14 cellular contexts compared by ENCODE assay signal in the genomic region with DNA sequence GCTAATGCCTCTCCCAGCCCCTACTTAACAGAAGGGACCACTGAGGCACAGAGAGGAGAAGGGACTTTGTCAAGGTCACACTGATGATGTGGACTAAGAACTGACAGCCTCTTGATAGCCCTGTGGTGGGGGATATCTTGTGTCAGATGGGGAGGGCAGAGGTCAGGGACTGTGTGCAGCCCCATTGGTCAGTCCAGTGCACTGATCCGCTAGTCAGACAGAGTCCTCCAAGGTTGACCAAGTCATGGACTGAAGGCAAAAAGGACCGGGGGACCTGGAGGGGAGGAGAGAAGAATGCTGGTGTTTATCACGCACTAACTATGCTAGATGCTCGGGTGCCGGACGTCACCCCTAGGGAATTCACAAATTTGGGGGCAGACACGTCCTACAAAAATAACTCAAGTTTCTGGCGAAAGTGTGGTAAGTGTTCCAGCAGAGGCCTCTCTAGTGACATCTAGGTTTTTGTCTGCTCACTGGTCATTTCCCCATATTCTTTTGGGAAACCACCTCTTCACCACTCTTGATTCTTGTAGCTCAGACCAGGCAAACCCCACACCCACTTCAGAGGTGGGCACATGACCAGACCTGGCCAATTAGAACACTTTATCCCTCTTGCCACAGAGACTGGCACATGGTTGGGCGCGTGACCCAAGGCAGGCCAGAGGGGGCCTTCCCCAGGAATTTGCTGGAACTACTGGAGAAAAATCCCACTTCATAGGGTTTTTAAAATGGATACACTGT. TPM values are rescaled to one million over a fixed set of nuclear protein-coding genes. Genes with fewer than 3 reads are reported as not detected.
DNase-seq lines count a peak whose midpoint lies in the region; ATAC-seq, FAIRE-seq and TF ChIP-seq lines count a peak whose summit lies in the region.
"Had no signal": no experiment of that assay in that cellular context is flagged by ENCODE, and none has a peak within 500 bp of the region (broad histone marks: within the 10 kb centered on the region; RNA-seq: fewer than 3 reads in every experiment).

No MANE protein-coding gene starts in this region.

- no peaks in the 10 kb centered on the region for H3K9me1 ChIP-seq in K562 (ENCODE audit: control insufficient read depth, insufficient read depth, low read length)

- H4K20me1 ChIP-seq in K562 (replicated peaks; ENCODE audit: control insufficient read depth, insufficient read depth, low read length), result no peaks in the 10 kb centered on the region

- DNase-seq in GM10248 (ENCODE audit: extremely low spot score) (peak; percentile 73), K562 (ENCODE audit: extremely low read depth in 1 of 4, low spot score in 3 of 4) (no peak), superior temporal gyrus (ENCODE audit: extremely low spot score) (no peak), medulla oblongata (ENCODE audit: extremely low spot score) (no peak), NCI-H226 (no peak), T1000 (lab: John Stamatoyannopoulos, UW) (no peak)
- DNase-seq: activated CD4-positive, alpha-beta T cell treated with anti-CD3 and anti-CD28 coated beads for 48 hours; CD4-positive, alpha-beta memory T cell; IMR-90; spleen; substantia nigra had no signal

- H3K4me1 ChIP-seq in K562 (replicated peaks in 1 of 2; ENCODE audit: control insufficient read depth in 2 of 2, insufficient read depth in 2 of 2, low read length in 2 of 2), result peaks cover 0 to 5% of the 10 kb centered on the region in 2 experiments; a peak in 2 of 5 replicates
- H3K4me1 ChIP-seq: spleen had no signal

- H3K27ac ChIP-seq in K562 (ENCODE audit: extremely low read depth, low read depth, low read length), result no peak overlapping the region
- H3K27ac ChIP-seq: spleen had no signal

- FAIRE-seq in K562 (lab: Jason Lieb, UNC), result no peak

- TF ChIP-seq CTCF in GM10248 (IDR thresholded peaks at IDR 0.05; ENCODE audit: control extremely low read depth, extremely low read depth, low read depth, missing control alignments), result peak; percentile 30
- TF ChIP-seq CTCF in K562 (IDR thresholded peaks at IDR 0.05 in 2 of 3, conservative IDR thresholded peaks at IDR 0.05 in 1 of 3; ENCODE audit: insufficient read depth in 2 of 3, low read depth in 1 of 3, low read length in 3 of 3), result no peak; a peak in 1 of 6 replicates

- H3K4me3 ChIP-seq in K562, result no peak overlapping the region
- H3K4me3 ChIP-seq: spleen had no signal

- in situ Hi-C loops in K562 (cut with MboI), result no loop called here

- no peak overlapping the region for H3K4me2 ChIP-seq in K562 (ENCODE audit: insufficient read depth, low read length)

- H3K79me2 ChIP-seq in K562 (ENCODE audit: control insufficient read depth, insufficient read depth, low read length), result no peaks in the 10 kb centered on the region

- CTCF ChIA-PET in GM10248 (lab: Yijun Ruan, JAX), result interaction anchor here (0.8 to 4.6 kb wide), 10 partner anchors 9 to 76 kb away, joined by 3 to 24 read pairs (median 3); no protein-coding TSS in a partner anchor
- CTCF ChIA-PET in K562 (lab: Yijun Ruan, JAX; ENCODE audit: low intra/inter-chr PET ratio), result no interaction called here

- peaks cover 0 to 5% of the 10 kb centered on the region in 2 experiments; a peak in 2 of 5 replicates for H3K27me3 ChIP-seq in K562 (ENCODE audit: control insufficient read depth in 2 of 2, insufficient read depth in 2 of 2, low read length in 2 of 2)

- H3K9me3 ChIP-seq in K562 (replicated peaks; ENCODE audit: control insufficient read depth, insufficient read depth, low read depth, low read length), result no peaks in the 10 kb centered on the region; the same call in 1 of the 2 replicates
- H3K9me3 ChIP-seq: spleen had no signal

- H2AFZ ChIP-seq in K562 (ENCODE audit: low read depth, low read length), result peak overlapping the region; percentile 51

- intact Hi-C loops in K562 (cut with micrococcal nuclease), result no loop called here

- POLR2A ChIA-PET in GM10248 (lab: Yijun Ruan, JAX) (no interaction called here), K562 (lab: Yijun Ruan, JAX) (no interaction called here)

- peak; percentile 79 for ATAC-seq in GM19438 (IDR thresholded peaks at IDR 0.05; ENCODE audit: low read depth, unreplicated experiment)
- peak; percentile 58 for ATAC-seq in HG03196 (IDR thresholded peaks at IDR 0.05; ENCODE audit: unreplicated experiment)
- ATAC-seq in K562, result peak; percentile 60

- no peak for TF ChIP-seq RAD21 in K562 (CRISPR knock-in tag; conservative IDR thresholded peaks at IDR 0.05 in 1 of 2, IDR thresholded peaks at IDR 0.05 in 1 of 2)

- H3K9ac ChIP-seq in K562 (ENCODE audit: insufficient read depth in 1 of 2, low read depth in 2 of 2, low read length in 2 of 2), result peak overlapping the region in 1 of 2 experiments; percentile 26; a peak in 1 of 4 replicates

- TF ChIP-seq EP300 in K562 (IDR thresholded peaks at IDR 0.05; ENCODE audit: low read length), result no peak

- BruUV-seq in K562 (replicated peaks; lab: Mats Ljungman, UMichigan), result no TSS peak

- WGBS in K562 (ENCODE audit: insufficient coverage, low coverage, missing lambda C conversion rate), result 41% methylated on average over 9 of the region's 10 CpGs

- no peak for TF ChIP-seq POLR2A in K562 (conservative IDR thresholded peaks at IDR 0.05)

- H3K36me3 ChIP-seq in K562 (ENCODE audit: control insufficient read depth, insufficient read depth, low read length), result no peaks in the 10 kb centered on the region
- H3K36me3 ChIP-seq: spleen had no signal

TF ChIP-seq in K562, 482 proteins besides CTCF, POLR2A, EP300 and RAD21:
- TF ChIP-seq, protein P1, sequence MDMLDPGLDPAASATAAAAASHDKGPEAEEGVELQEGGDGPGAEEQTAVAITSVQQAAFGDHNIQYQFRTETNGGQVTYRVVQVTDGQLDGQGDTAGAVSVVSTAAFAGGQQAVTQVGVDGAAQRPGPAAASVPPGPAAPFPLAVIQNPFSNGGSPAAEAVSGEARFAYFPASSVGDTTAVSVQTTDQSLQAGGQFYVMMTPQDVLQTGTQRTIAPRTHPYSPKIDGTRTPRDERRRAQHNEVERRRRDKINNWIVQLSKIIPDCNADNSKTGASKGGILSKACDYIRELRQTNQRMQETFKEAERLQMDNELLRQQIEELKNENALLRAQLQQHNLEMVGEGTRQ (CRISPR knock-in tag; IDR thresholded peaks at IDR 0.05), result peak; percentile 23; the same call in 1 of the 2 replicates
- TF ChIP-seq BCL6 (CRISPR knock-in tag; IDR thresholded peaks at IDR 0.05), result no peak
- TF ChIP-seq, protein P2, sequence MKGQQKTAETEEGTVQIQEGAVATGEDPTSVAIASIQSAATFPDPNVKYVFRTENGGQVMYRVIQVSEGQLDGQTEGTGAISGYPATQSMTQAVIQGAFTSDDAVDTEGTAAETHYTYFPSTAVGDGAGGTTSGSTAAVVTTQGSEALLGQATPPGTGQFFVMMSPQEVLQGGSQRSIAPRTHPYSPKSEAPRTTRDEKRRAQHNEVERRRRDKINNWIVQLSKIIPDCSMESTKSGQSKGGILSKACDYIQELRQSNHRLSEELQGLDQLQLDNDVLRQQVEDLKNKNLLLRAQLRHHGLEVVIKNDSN (CRISPR knock-in tag; IDR thresholded peaks at IDR 0.05), result peak; percentile 67
TF ChIP-seq in K562: peak in this region for 2.

RNA-seq across cellular contexts. Expression of a gene that starts 21.0 kb away (rescaled TPM):
- 0.79 and 1.6 TPM in 2 replicates for total RNA-seq in K562 (2011; cell fraction: chromatin; rRNA removed; ENCODE audit: low replicate concordance)
- 1.6 and 2.0 TPM in 2 replicates for total RNA-seq in K562 (2011; cell fraction: nucleolus; rRNA removed)
- total RNA-seq in K562 (2011; cell fraction: nucleoplasm; rRNA removed), result 1.6 and 1.8 TPM in 2 replicates
- total RNA-seq in K562 (2014; rRNA removed) (2.3 and 4.4 TPM in 2 replicates), K562 (2014; rRNA removed; fragmentation: Illumina TruSeq; extraction: Trizol) (0.96 and 1.2 TPM in 2 replicates), K562 (2015; rRNA removed; fragmentation: Illumina TruSeq; extraction: Trizol) (1.2 and 2.0 TPM in 2 replicates), K562 (2021) (3.8 and 5.0 TPM in 2 replicates)
- polyA plus RNA-seq in K562 (2011; rRNA removed) (0.93 and 1.7 TPM in 2 replicates), K562 (2014; fragmentation: Illumina TruSeq; extraction: Trizol) (0.62 and 0.98 TPM in 2 replicates), K562 (2014; fragmentation: Nextera tagmentation; extraction: Ambion mirVana) (under 1 TPM; 0.04 to 0.13 TPM), K562 (2014; rRNA removed) (4.2 and 4.5 TPM in 2 replicates)
- 1.8 and 4.0 TPM in 2 replicates for polyA plus RNA-seq in K562 (2011; cell fraction: cytosol; rRNA removed)
- polyA plus RNA-seq in K562 (2011; cell fraction: nucleus; rRNA removed), result 2.4 and 2.7 TPM in 2 replicates
- polyA plus RNA-seq in K562 (2012), result 2.4 and 2.8 TPM in 2 replicates
- 0.28 and 0.33 TPM in 2 replicates for polyA minus RNA-seq in K562 (2011; rRNA and poly(A)+ RNA removed)
- 0.57 and 2.8 TPM in 2 replicates for polyA minus RNA-seq in K562 (2011; cell fraction: cytosol; rRNA and poly(A)+ RNA removed)
- polyA minus RNA-seq in K562 (2011; cell fraction: nucleus; rRNA and poly(A)+ RNA removed), result 1.1 and 1.2 TPM in 2 replicates
- total RNA-seq: CD4-positive, alpha-beta memory T cell; IMR-90; mononuclear cell had no signal
- polyA plus RNA-seq: CD4-positive, alpha-beta memory T cell; IMR-90 had no signal

RNA-seq across cellular contexts. Expression of a gene that starts 45.5 kb away (rescaled TPM):
- total RNA-seq in K562 (2011; cell fraction: chromatin; rRNA removed; ENCODE audit: low replicate concordance), result 123 and 330 TPM in 2 replicates
- total RNA-seq in K562 (2011; cell fraction: nucleolus; rRNA removed), result 74.4 and 84.6 TPM in 2 replicates
- 187 and 322 TPM in 2 replicates for total RNA-seq in K562 (2011; cell fraction: nucleoplasm; rRNA removed)
- total RNA-seq in K562 (2014; rRNA removed), result 81.4 and 88.5 TPM in 2 replicates
- total RNA-seq in K562 (2014; rRNA removed; fragmentation: Illumina TruSeq; extraction: Trizol), result 149 and 152 TPM in 2 replicates
- total RNA-seq in K562 (2015; rRNA removed; fragmentation: Illumina TruSeq; extraction: Trizol), result 141 and 156 TPM in 2 replicates
- total RNA-seq in K562 (2021), result 144 and 150 TPM in 2 replicates
- 103 and 145 TPM in 2 replicates for polyA plus RNA-seq in K562 (2011; rRNA removed)
- polyA plus RNA-seq in K562 (2011; cell fraction: cytosol; rRNA removed), result 87.8 and 148 TPM in 2 replicates
- 75.9 and 131 TPM in 2 replicates for polyA plus RNA-seq in K562 (2011; cell fraction: nucleus; rRNA removed)
- polyA plus RNA-seq in K562 (2012), result 89.9 and 106 TPM in 2 replicates
- polyA plus RNA-seq in K562 (2014; fragmentation: Illumina TruSeq; extraction: Trizol), result 188 and 251 TPM in 2 replicates
- 100 to 1,000 TPM in 1 of 2 experiments, 10 to 100 TPM in 1; 71.0 to 101 TPM for polyA plus RNA-seq in K562 (2014; fragmentation: Nextera tagmentation; extraction: Ambion mirVana)
- polyA plus RNA-seq in K562 (2014; rRNA removed), result 77.0 and 98.4 TPM in 2 replicates
- polyA minus RNA-seq in K562 (2011; rRNA and poly(A)+ RNA removed), result 231 and 302 TPM in 2 replicates
- polyA minus RNA-seq in K562 (2011; cell fraction: cytosol; rRNA and poly(A)+ RNA removed), result 105 and 130 TPM in 2 replicates
- 58.4 and 139 TPM in 2 replicates for polyA minus RNA-seq in K562 (2011; cell fraction: nucleus; rRNA and poly(A)+ RNA removed)
